In the genomic region with DNA sequence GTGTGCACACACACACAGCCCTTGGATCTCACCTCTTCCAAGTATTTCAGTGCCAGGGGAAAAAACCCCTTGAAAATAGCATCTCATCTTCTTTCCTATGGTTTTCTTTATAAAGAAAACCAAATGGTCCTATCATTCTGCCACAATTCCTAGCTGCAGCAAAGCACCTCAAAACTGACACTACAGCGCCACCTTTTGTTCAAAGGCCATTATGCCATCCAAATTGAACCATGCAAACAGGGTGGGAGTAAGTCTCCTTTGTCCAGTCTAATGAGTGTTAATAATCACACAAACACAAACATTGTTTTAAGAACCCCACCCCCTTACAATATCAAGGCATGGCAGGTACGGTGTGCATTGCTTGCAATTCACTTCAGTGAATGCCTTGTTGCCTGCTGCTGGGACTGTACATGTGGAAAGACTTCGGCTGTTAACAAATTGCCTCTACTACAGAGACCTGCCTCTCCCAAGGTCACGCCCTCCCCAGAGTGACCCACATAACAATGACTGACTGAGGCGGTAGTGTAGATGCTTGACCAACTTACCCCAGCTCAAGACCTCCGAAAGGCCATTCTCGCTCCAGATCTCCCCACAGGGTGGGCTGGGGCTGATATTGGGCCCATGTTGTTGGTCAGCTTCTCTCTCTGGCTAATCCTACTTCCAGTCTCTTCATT, we compare ENCODE assay signal across 8 cellular contexts. TPM values are rescaled to one million over a fixed set of nuclear protein-coding genes. Genes with fewer than 3 reads are reported as not detected.
DNase-seq lines count a peak whose midpoint lies in the region; ATAC-seq and TF ChIP-seq lines count a peak whose summit lies in the region.

No MANE protein-coding gene starts in this region.

- no TSS peak for BruUV-seq in HCT116 (replicated peaks; lab: Mats Ljungman, UMichigan)

- ATAC-seq in HCT116 (peak; percentile 79), GM21423 (IDR thresholded peaks at IDR 0.05; ENCODE audit: unreplicated experiment) (no peak)

- H3K9ac ChIP-seq in HCT116 (ENCODE audit: low read length), result no peak overlapping the region

- H2AFZ ChIP-seq in HCT116 (ENCODE audit: low read depth, low read length, poor library complexity, severe bottlenecking), result no peak overlapping the region
- no peak overlapping the region for H2AFZ ChIP-seq in osteoblast (ENCODE audit: low read length)

- H3K79me2 ChIP-seq in HCT116 (ENCODE audit: insufficient read depth, low read length) (no peaks in the 10 kb centered on the region), osteoblast (ENCODE audit: insufficient read depth, low read length) (no peaks in the 10 kb centered on the region)

- H3K4me3 ChIP-seq in HCT116 (replicated peaks in 1 of 2; ENCODE audit: low read depth in 1 of 2, low read length in 2 of 2) (no peak overlapping the region), dorsolateral prefrontal cortex (no peak overlapping the region), osteoblast (ENCODE audit: insufficient read depth, low read length) (no peak overlapping the region)

- TF ChIP-seq CTCF in 22Rv1 (IDR thresholded peaks at IDR 0.05) (peak; percentile 86), HCT116 (IDR thresholded peaks at IDR 0.05 in 2 of 3, conservative IDR thresholded peaks at IDR 0.05 in 1 of 3; ENCODE audit: borderline replicate concordance in 1 of 3, insufficient read depth in 1 of 3, low read depth in 2 of 3, low read length in 2 of 3) (peak; percentile 31 to 83 (median 74); a peak in 5 of 6 replicates), dorsolateral prefrontal cortex (IDR thresholded peaks at IDR 0.05 in 54 of 56, conservative IDR thresholded peaks at IDR 0.05 in 2 of 56; ENCODE audit: low read depth in 1 of 56, partially characterized antibody in 56 of 56) (peak in 54 of 56 donors; percentile 30 to 85 (median 69)), osteoblast (IDR thresholded peaks at IDR 0.05; ENCODE audit: extremely low read depth, low read depth, low read length) (peak; percentile 74)

- H3K36me3 ChIP-seq in HCT116 (ENCODE audit: control insufficient read depth in 1 of 2, insufficient read depth in 2 of 2, low read length in 2 of 2), result no peaks in the 10 kb centered on the region
- H3K36me3 ChIP-seq in osteoblast (ENCODE audit: insufficient read depth, low read length), result no peaks in the 10 kb centered on the region

- H3K27ac ChIP-seq in 22Rv1 (no peak overlapping the region), HCT116 (ENCODE audit: low read depth, low read length) (no peak overlapping the region), dorsolateral prefrontal cortex (no peak overlapping the region), osteoblast (ENCODE audit: low read depth, low read length) (no peak overlapping the region)

- H3K4me2 ChIP-seq in HCT116 (ENCODE audit: low read length) (no peak overlapping the region), osteoblast (ENCODE audit: insufficient read depth, low read length) (no peak overlapping the region)

- intact Hi-C loops in HCT116 (cut with micrococcal nuclease) (no loop called here), dorsolateral prefrontal cortex (cut with DNase I) (no loop called here)

- H3K27me3 ChIP-seq in HCT116 (ENCODE audit: insufficient read depth, low read length), result 0 out of 2 replicates have a peak, but pooled peaks cover 4% of the 10 kb centered on the region
- H3K27me3 ChIP-seq in dorsolateral prefrontal cortex, result no peaks in the 10 kb centered on the region
- H3K27me3 ChIP-seq in osteoblast (ENCODE audit: insufficient read depth, low read length), result no peaks in the 10 kb centered on the region

- CTCF ChIA-PET in HCT116 (lab: Charles Lee), result interaction anchor here (1.0 kb wide), 2 partner anchors 11 to 23 kb away, joined by 3 to 4 read pairs; no protein-coding TSS in a partner anchor

- POLR2A ChIA-PET in HCT116 (lab: Charles Lee), result no interaction called here

- H4K20me1 ChIP-seq in HCT116 (ENCODE audit: insufficient read depth), result no peaks in the 10 kb centered on the region
- no peaks in the 10 kb centered on the region for H4K20me1 ChIP-seq in osteoblast (ENCODE audit: insufficient read depth, low read length)

- no peaks in the 10 kb centered on the region for H3K9me2 ChIP-seq in HCT116 (ENCODE audit: insufficient read depth)

- TF ChIP-seq RAD21 in HCT116 (IDR thresholded peaks at IDR 0.05; ENCODE audit: low read depth), result peak; percentile 50

- DNase-seq in DMS153 treated with DMSO at 0.1 percent for 48 hours (lab: John Stamatoyannopoulos, UW; ENCODE audit: unreplicated experiment) (peak; percentile 23), HCT116 (ENCODE audit: low read depth, low spot score) (peak; percentile 24), NCI-H748 treated with DMSO at 0.1 percent for 48 hours (lab: John Stamatoyannopoulos, UW) (peak; percentile 6), dorsolateral prefrontal cortex (peak in 1 of 10 donors; percentile 65), osteoblast (ENCODE audit: insufficient read length, low spot score, missing footprints) (no peak), activated T-cell treated with anti-CD3 and anti-CD28 coated beads for 4 hours (no peak)

- RAD21 ChIA-PET in HCT116 (lab: Charles Lee; ENCODE audit: low non-redundant PET in 1 of 2, low total read pairs in 2 of 2, uncharacterized antibody in 2 of 2, unreplicated experiment in 2 of 2), result no interaction called here

- no peaks in the 10 kb centered on the region for H3K9me3 ChIP-seq in HCT116 (ENCODE audit: control insufficient read depth in 1 of 2, insufficient read depth in 1 of 2, low read depth in 1 of 2, low read length in 2 of 2)
- no peaks in the 10 kb centered on the region for H3K9me3 ChIP-seq in osteoblast (ENCODE audit: low read depth, low read length)

- TF ChIP-seq POLR2A in HCT116 (IDR thresholded peaks at IDR 0.05; ENCODE audit: borderline replicate concordance, extremely low read depth, insufficient read depth, insufficient read length), result no peak

- H3K4me1 ChIP-seq in HCT116 (ENCODE audit: control insufficient read depth in 1 of 2, insufficient read depth in 2 of 2, low read length in 2 of 2) (no peaks in the 10 kb centered on the region), osteoblast (ENCODE audit: insufficient read depth, low read length) (no peaks in the 10 kb centered on the region)

TF ChIP-seq in HCT116, 20 proteins besides CTCF, POLR2A, EP300 and RAD21 (continues in another document):
- TF ChIP-seq POLR2AphosphoS5 (IDR thresholded peaks at IDR 0.05; ENCODE audit: low read depth, low read length) (no peak), EZH2phosphoT487 (IDR thresholded peaks at IDR 0.05; ENCODE audit: borderline replicate concordance) (no peak), EGR1 (IDR thresholded peaks at IDR 0.05; ENCODE audit: low read depth) (no peak), ZFX (IDR thresholded peaks at IDR 0.05) (no peak), SP1 (IDR thresholded peaks at IDR 0.05; ENCODE audit: low read depth) (no peak), SIN3A (IDR thresholded peaks at IDR 0.05; ENCODE audit: low read depth) (no peak), TCF7L2 (IDR thresholded peaks at IDR 0.05; ENCODE audit: borderline replicate concordance, extremely low read depth, insufficient read depth, insufficient read length) (no peak), FOSL1 (IDR thresholded peaks at IDR 0.05; ENCODE audit: low read depth) (no peak), YY1 (IDR thresholded peaks at IDR 0.05; ENCODE audit: extremely low read depth, insufficient replicate concordance, low read depth, low read length) (no peak)
- TF ChIP-seq, protein P1, sequence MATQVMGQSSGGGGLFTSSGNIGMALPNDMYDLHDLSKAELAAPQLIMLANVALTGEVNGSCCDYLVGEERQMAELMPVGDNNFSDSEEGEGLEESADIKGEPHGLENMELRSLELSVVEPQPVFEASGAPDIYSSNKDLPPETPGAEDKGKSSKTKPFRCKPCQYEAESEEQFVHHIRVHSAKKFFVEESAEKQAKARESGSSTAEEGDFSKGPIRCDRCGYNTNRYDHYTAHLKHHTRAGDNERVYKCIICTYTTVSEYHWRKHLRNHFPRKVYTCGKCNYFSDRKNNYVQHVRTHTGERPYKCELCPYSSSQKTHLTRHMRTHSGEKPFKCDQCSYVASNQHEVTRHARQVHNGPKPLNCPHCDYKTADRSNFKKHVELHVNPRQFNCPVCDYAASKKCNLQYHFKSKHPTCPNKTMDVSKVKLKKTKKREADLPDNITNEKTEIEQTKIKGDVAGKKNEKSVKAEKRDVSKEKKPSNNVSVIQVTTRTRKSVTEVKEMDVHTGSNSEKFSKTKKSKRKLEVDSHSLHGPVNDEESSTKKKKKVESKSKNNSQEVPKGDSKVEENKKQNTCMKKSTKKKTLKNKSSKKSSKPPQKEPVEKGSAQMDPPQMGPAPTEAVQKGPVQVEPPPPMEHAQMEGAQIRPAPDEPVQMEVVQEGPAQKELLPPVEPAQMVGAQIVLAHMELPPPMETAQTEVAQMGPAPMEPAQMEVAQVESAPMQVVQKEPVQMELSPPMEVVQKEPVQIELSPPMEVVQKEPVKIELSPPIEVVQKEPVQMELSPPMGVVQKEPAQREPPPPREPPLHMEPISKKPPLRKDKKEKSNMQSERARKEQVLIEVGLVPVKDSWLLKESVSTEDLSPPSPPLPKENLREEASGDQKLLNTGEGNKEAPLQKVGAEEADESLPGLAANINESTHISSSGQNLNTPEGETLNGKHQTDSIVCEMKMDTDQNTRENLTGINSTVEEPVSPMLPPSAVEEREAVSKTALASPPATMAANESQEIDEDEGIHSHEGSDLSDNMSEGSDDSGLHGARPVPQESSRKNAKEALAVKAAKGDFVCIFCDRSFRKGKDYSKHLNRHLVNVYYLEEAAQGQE (IDR thresholded peaks at IDR 0.05; ENCODE audit: low read depth), result no peak
- TF ChIP-seq, protein P2, sequence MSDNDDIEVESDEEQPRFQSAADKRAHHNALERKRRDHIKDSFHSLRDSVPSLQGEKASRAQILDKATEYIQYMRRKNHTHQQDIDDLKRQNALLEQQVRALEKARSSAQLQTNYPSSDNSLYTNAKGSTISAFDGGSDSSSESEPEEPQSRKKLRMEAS (IDR thresholded peaks at IDR 0.05), result no peak
- TF ChIP-seq, protein P3, sequence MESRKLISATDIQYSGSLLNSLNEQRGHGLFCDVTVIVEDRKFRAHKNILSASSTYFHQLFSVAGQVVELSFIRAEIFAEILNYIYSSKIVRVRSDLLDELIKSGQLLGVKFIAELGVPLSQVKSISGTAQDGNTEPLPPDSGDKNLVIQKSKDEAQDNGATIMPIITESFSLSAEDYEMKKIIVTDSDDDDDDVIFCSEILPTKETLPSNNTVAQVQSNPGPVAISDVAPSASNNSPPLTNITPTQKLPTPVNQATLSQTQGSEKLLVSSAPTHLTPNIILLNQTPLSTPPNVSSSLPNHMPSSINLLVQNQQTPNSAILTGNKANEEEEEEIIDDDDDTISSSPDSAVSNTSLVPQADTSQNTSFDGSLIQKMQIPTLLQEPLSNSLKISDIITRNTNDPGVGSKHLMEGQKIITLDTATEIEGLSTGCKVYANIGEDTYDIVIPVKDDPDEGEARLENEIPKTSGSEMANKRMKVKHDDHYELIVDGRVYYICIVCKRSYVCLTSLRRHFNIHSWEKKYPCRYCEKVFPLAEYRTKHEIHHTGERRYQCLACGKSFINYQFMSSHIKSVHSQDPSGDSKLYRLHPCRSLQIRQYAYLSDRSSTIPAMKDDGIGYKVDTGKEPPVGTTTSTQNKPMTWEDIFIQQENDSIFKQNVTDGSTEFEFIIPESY (IDR thresholded peaks at IDR 0.05; ENCODE audit: extremely low read depth, insufficient replicate concordance, low read length), result no peak

RNA-seq across cellular contexts. Expression of a gene that starts 31.7 kb away (rescaled TPM):
- not detected for total RNA-seq in HCT116 (2021; ENCODE audit: unreplicated experiment)
- polyA plus RNA-seq in HCT116 (2012), result not detected in 2 replicates
- total RNA-seq in dorsolateral prefrontal cortex, result 10 to 100 TPM; 11.4 to 62.1 (median 20.1) TPM
- total RNA-seq in osteoblast, result under 0.01 TPM in 2 replicates

Comparison
In these comparisons a context has a peak if more than half of its experiments do, and no peak if none do; other contexts are left out.
1. DNase-seq: peak in DMS153 treated with DMSO at 0.1 percent for 48 hours (single experiment), HCT116 (single experiment) and NCI-H748 treated with DMSO at 0.1 percent for 48 hours (single experiment); none in osteoblast (single experiment) and activated T-cell treated with anti-CD3 and anti-CD28 coated beads for 4 hours (single experiment).
2. RNA of a gene that starts 31.7 kb away (total RNA-seq): 11.4 to 62.1 TPM in dorsolateral prefrontal cortex; not detected in HCT116 (single experiment) and under 0.01 TPM in osteoblast; every median in the first group is over 10 times any median in the second.
3. Peak in every context shown above with its lines, with median percentiles within 50 percentile points of each other: CTCF ChIP-seq.